33 cellular contexts compared by ENCODE assay signal in genomic region chr6:6605873-6606272, GRCh38. TPM values are rescaled to one million over a fixed set of nuclear protein-coding genes. Genes with fewer than 3 reads are reported as not detected.
"Had no signal": no experiment of that assay in that cellular context is flagged by ENCODE, and none has a peak within 500 bp of the region (broad histone marks: within the 10 kb centered on the region; RNA-seq: fewer than 3 reads in every experiment).

No MANE protein-coding gene starts in this region.

- H3K9ac ChIP-seq: neural progenitor cell had no signal

- H3K9me3 ChIP-seq: prostate gland, thoracic aorta, upper lobe of right lung, uterus had no signal

- ATAC-seq: esophagus mucosa; gastrocnemius medialis; left lobe of liver; mucosa of descending colon; naive thymus-derived CD4-positive, alpha-beta T cell; sciatic nerve; stimulated activated effector memory CD8-positive, alpha-beta T cell treated with anti-CD3 and anti-CD28 coated beads, Interleukin-12 subunit alpha, Interleukin-12 subunit beta, amount 100 ng/mL, for 72 hours; stimulated activated naive CD8-positive, alpha-beta T cell treated with anti-CD3 and anti-CD28 coated beads, Interleukin-15, Interleukin-2, amounts not matched to agents 100 U/mL and 50 U/mL, for 24 hours; upper lobe of right lung had no signal

- H3K27ac ChIP-seq: coronary artery, epithelial cell of prostate, gastrocnemius medialis, neural progenitor cell, prostate gland, right atrium auricular region, thoracic aorta, tibial nerve, upper lobe of right lung, uterus had no signal

- H3K4me3 ChIP-seq: coronary artery, gastrocnemius medialis, lung, mucosa of descending colon, neural progenitor cell, prostate gland, right atrium auricular region, smooth muscle cell, thoracic aorta, tibial nerve, upper lobe of right lung, uterus had no signal

- H2AFZ ChIP-seq: neural progenitor cell had no signal

- H3K9me3 Mint-ChIP-seq: stimulated activated effector memory CD8-positive, alpha-beta T cell treated with anti-CD3 and anti-CD28 coated beads, Interleukin-12 subunit alpha, Interleukin-12 subunit beta, amount 100 ng/mL, for 72 hours had no signal

- H3K36me3 ChIP-seq: gastrocnemius medialis, neural progenitor cell, prostate gland, right atrium auricular region, thoracic aorta, tibial nerve, upper lobe of right lung, uterus had no signal

- H3K27me3 Mint-ChIP-seq: naive thymus-derived CD4-positive, alpha-beta T cell had no signal

- H3K36me3 Mint-ChIP-seq: neural progenitor cell; stimulated activated effector memory CD8-positive, alpha-beta T cell treated with anti-CD3 and anti-CD28 coated beads, Interleukin-12 subunit alpha, Interleukin-12 subunit beta, amount 100 ng/mL, for 72 hours had no signal

- H3K4me1 Mint-ChIP-seq: nephron, neural progenitor cell had no signal

- FAIRE-seq: kidney had no signal

- H3K27ac Mint-ChIP-seq: mesothelial cell of epicardium; nephron; neural progenitor cell; stimulated activated effector memory CD8-positive, alpha-beta T cell treated with anti-CD3 and anti-CD28 coated beads, Interleukin-12 subunit alpha, Interleukin-12 subunit beta, amount 100 ng/mL, for 72 hours had no signal

- DNase-seq: dermis blood vessel endothelial cell; effector CD4-positive, alpha-beta T cell; foreskin fibroblast; gastrocnemius medialis; head of caudate nucleus; kidney; mesenchymal stem cell; mucosa of descending colon; naive thymus-derived CD4-positive, alpha-beta T cell; nucleus accumbens; stimulated activated CD4-positive, alpha-beta T cell treated with anti-CD3 and anti-CD28 coated beads, Interleukin-2, amount 100 ng/mL, for 24 hours; stimulated activated CD4-positive, alpha-beta T cell treated with anti-CD3 and anti-CD28 coated beads, Interleukin-4, amount 100 ng/mL, for 24 hours; stimulated activated naive CD8-positive, alpha-beta T cell treated with anti-CD3 and anti-CD28 coated beads, Interleukin-15, Interleukin-2, amounts not matched to agents 100 U/mL and 50 U/mL, for 24 hours; substantia nigra; upper lobe of right lung; uterus had no signal

- H3K4me1 ChIP-seq: gastrocnemius medialis, neural progenitor cell, prostate gland, right atrium auricular region, uterus had no signal

- H3K27me3 ChIP-seq: gastrocnemius medialis, neural progenitor cell, right atrium auricular region, tibial nerve, upper lobe of right lung, uterus had no signal

- H3K4me3 Mint-ChIP-seq: mesothelial cell of epicardium; naive thymus-derived CD4-positive, alpha-beta T cell; nephron; neural progenitor cell; stimulated activated effector memory CD8-positive, alpha-beta T cell treated with anti-CD3 and anti-CD28 coated beads, Interleukin-12 subunit alpha, Interleukin-12 subunit beta, amount 100 ng/mL, for 72 hours had no signal

- H3K4me2 ChIP-seq: neural progenitor cell, smooth muscle cell had no signal

RNA-seq across cellular contexts. Expression of gene LY86, which starts 17.4 kb away (rescaled TPM):
- total RNA-seq: dermis blood vessel endothelial cell, glomerular endothelial cell, mesothelial cell of epicardium, osteocyte, smooth muscle cell had no signal
- polyA plus RNA-seq: smooth muscle cell had no signal
